Comparison of ENCODE assay signal across 9 cellular contexts in genomic region chr5:53170748-53171349, GRCh38.
A peak's percentile ranks its signal among the peaks of the same experiment; 100 is the strongest.
DNase-seq lines count a peak whose midpoint lies in the region; ATAC-seq, FAIRE-seq and TF ChIP-seq lines count a peak whose summit lies in the region.
"Had no signal": no experiment of that assay in that cellular context is flagged by ENCODE, and none has a peak within 500 bp of the region (broad histone marks: within the 10 kb centered on the region; RNA-seq: fewer than 3 reads in every experiment).

No MANE protein-coding gene starts in this region.

- H3K9me3 ChIP-seq in NT2/D1 (ENCODE audit: insufficient read depth, low read length): no peaks in the 10 kb centered on the region
- H3K9me3 ChIP-seq in endothelial cell of umbilical vein (replicated peaks; ENCODE audit: control insufficient read depth, insufficient read depth, low read length): no peaks in the 10 kb centered on the region
- H3K9me3 ChIP-seq in parathyroid adenoma (ENCODE audit: control insufficient read depth, low read length): no peaks in the 10 kb centered on the region
- H3K9me3 ChIP-seq: neutrophil had no signal

- H3K4me3 ChIP-seq in NT2/D1 (ENCODE audit: insufficient read length, low read depth) (no peak overlapping the region), endothelial cell of umbilical vein (replicated peaks in 1 of 3; ENCODE audit: insufficient read depth in 1 of 3, low read depth in 1 of 3, low read length in 3 of 3) (no peak overlapping the region), parathyroid adenoma (ENCODE audit: low read depth, low read length) (no peak overlapping the region)

- H3K27ac Mint-ChIP-seq in stimulated activated effector memory CD8-positive, alpha-beta T cell treated with anti-CD3 and anti-CD28 coated beads, Interleukin-12 subunit alpha, Interleukin-12 subunit beta, amount 100 ng/mL, for 72 hours: no peak overlapping the region

- no peaks in the 10 kb centered on the region for H3K4me1 Mint-ChIP-seq in stimulated activated effector memory CD8-positive, alpha-beta T cell treated with anti-CD3 and anti-CD28 coated beads, Interleukin-12 subunit alpha, Interleukin-12 subunit beta, amount 100 ng/mL, for 72 hours

- no peak overlapping the region for H3K4me3 Mint-ChIP-seq in stimulated activated effector memory CD8-positive, alpha-beta T cell treated with anti-CD3 and anti-CD28 coated beads, Interleukin-12 subunit alpha, Interleukin-12 subunit beta, amount 100 ng/mL, for 72 hours

- H3K9me1 ChIP-seq in endothelial cell of umbilical vein (replicated peaks; ENCODE audit: control insufficient read depth, extremely low read depth, insufficient read depth, low read length): no peaks in the 10 kb centered on the region

- dilution Hi-C loops in endothelial cell of umbilical vein (cut with MboI; ENCODE audit: extremely low pct_ligation_motif_present, low sequenced_read_pairs): no loop called here

- H4K20me1 ChIP-seq in endothelial cell of umbilical vein (replicated peaks; ENCODE audit: control insufficient read depth, extremely low read depth, insufficient read depth, low read length): no peaks in the 10 kb centered on the region

- CTCF ChIA-PET in endothelial cell of umbilical vein (lab: Charles Lee): interaction anchor here (0.6 to 2.9 kb wide), 19 partner anchors 9 to 1065 kb away, joined by 3 to 30 read pairs (median 4); no protein-coding TSS in a partner anchor

- H3K79me2 ChIP-seq in endothelial cell of umbilical vein (ENCODE audit: control insufficient read depth, insufficient read depth, low read length) (no peaks in the 10 kb centered on the region), parathyroid adenoma (no peaks in the 10 kb centered on the region)

- DNase-seq in DMS153 treated with DMSO at 0.1 percent for 48 hours (lab: John Stamatoyannopoulos, UW; ENCODE audit: unreplicated experiment) (peak; percentile 2), H4 (ENCODE audit: low spot score) (peak; percentile 19), NT2/D1 (ENCODE audit: low read depth, low spot score) (peak; percentile 13), endothelial cell of umbilical vein (ENCODE audit: low read depth, low spot score) (peak; percentile 43), C1 segment of cervical spinal cord (lab: John Stamatoyannopoulos, UW) (no peak), GOT3 (lab: John Stamatoyannopoulos, UW) (no peak)
- DNase-seq in stimulated activated effector memory CD8-positive, alpha-beta T cell treated with anti-CD3 and anti-CD28 coated beads, Interleukin-12 subunit alpha, Interleukin-12 subunit beta, amount 100 ng/mL, for 72 hours (ENCODE audit: low spot score in 2 of 2): no peak

- no peak overlapping the region for H3K27ac ChIP-seq in endothelial cell of umbilical vein (ENCODE audit: insufficient read depth, low read depth, low read length)
- no peak overlapping the region for H3K27ac ChIP-seq in parathyroid adenoma
- H3K27ac ChIP-seq: neutrophil had no signal

- TF ChIP-seq POLR2A in endothelial cell of umbilical vein (IDR thresholded peaks at IDR 0.05; ENCODE audit: low read depth, low read length): no peak

- intact Hi-C loops in endothelial cell of umbilical vein (cut with micrococcal nuclease): loop anchor here (1.0 to 2.0 kb wide), 3 partner anchors 259 to 1058 kb away; no protein-coding TSS in a partner anchor

- no peak overlapping the region for H3K9ac ChIP-seq in NT2/D1 (ENCODE audit: insufficient read length, low read depth)
- H3K9ac ChIP-seq in endothelial cell of umbilical vein (replicated peaks; ENCODE audit: extremely low read depth, insufficient read depth, low read length): no peak overlapping the region
- H3K9ac ChIP-seq in parathyroid adenoma: no peak overlapping the region

- no peaks in the 10 kb centered on the region for H3K36me3 ChIP-seq in NT2/D1 (ENCODE audit: insufficient read depth, insufficient read length, low read length)
- no peaks in the 10 kb centered on the region for H3K36me3 ChIP-seq in endothelial cell of umbilical vein (ENCODE audit: control insufficient read depth in 2 of 2, extremely low read depth in 1 of 2, insufficient read depth in 2 of 2, low read length in 2 of 2)
- H3K36me3 ChIP-seq in parathyroid adenoma (ENCODE audit: control insufficient read depth, insufficient read depth, low read length): no peaks in the 10 kb centered on the region
- H3K36me3 ChIP-seq: neutrophil had no signal

- H3K4me2 ChIP-seq in endothelial cell of umbilical vein (ENCODE audit: insufficient read depth, low read length): no peak overlapping the region
- H3K4me2 ChIP-seq in parathyroid adenoma (ENCODE audit: low read length): no peak overlapping the region

- POLR2A ChIA-PET in endothelial cell of umbilical vein (lab: Charles Lee): no interaction called here

- H2AFZ ChIP-seq in endothelial cell of umbilical vein (ENCODE audit: low read depth, low read length) (no peak overlapping the region), parathyroid adenoma (no peak overlapping the region)

- no peaks in the 10 kb centered on the region for H3K36me3 Mint-ChIP-seq in stimulated activated effector memory CD8-positive, alpha-beta T cell treated with anti-CD3 and anti-CD28 coated beads, Interleukin-12 subunit alpha, Interleukin-12 subunit beta, amount 100 ng/mL, for 72 hours

- H3K9me3 Mint-ChIP-seq in stimulated activated effector memory CD8-positive, alpha-beta T cell treated with anti-CD3 and anti-CD28 coated beads, Interleukin-12 subunit alpha, Interleukin-12 subunit beta, amount 100 ng/mL, for 72 hours: no peaks in the 10 kb centered on the region

- peak; percentile 82 for FAIRE-seq in endothelial cell of umbilical vein (lab: Jason Lieb, UNC)

- BruUV-seq in endothelial cell of umbilical vein (replicated peaks; lab: Mats Ljungman, UMichigan): no TSS peak

- TF ChIP-seq CTCF in endothelial cell of umbilical vein (IDR thresholded peaks at IDR 0.05; ENCODE audit: extremely low read depth in 1 of 2, insufficient read depth in 1 of 2, low read depth in 1 of 2, low read length in 2 of 2): peak; percentile 41 to 42
- peak; percentile 23 for TF ChIP-seq CTCF in parathyroid adenoma (IDR thresholded peaks at IDR 0.05)

- ATAC-seq in stimulated activated effector memory CD8-positive, alpha-beta T cell treated with anti-CD3 and anti-CD28 coated beads, Interleukin-12 subunit alpha, Interleukin-12 subunit beta, amount 100 ng/mL, for 72 hours: no peak

- H3K27me3 ChIP-seq in NT2/D1 (ENCODE audit: insufficient read depth, insufficient read length) (no peaks in the 10 kb centered on the region), endothelial cell of umbilical vein (ENCODE audit: control insufficient read depth in 2 of 2, insufficient read depth in 2 of 2, low read length in 2 of 2) (peaks cover 2 to 12% of the 10 kb centered on the region in 2 experiments), parathyroid adenoma (ENCODE audit: control insufficient read depth, insufficient read depth, low read length) (no peaks in the 10 kb centered on the region)
- H3K27me3 ChIP-seq: neutrophil had no signal

- H3K4me1 ChIP-seq in NT2/D1 (ENCODE audit: insufficient read depth, insufficient read length) (no peaks in the 10 kb centered on the region), endothelial cell of umbilical vein (ENCODE audit: control insufficient read depth, extremely low read depth, insufficient read depth, low read length) (no peaks in the 10 kb centered on the region), parathyroid adenoma (no peaks in the 10 kb centered on the region)

TF ChIP-seq in endothelial cell of umbilical vein, 7 proteins besides CTCF, POLR2A, EP300 and RAD21:
- TF ChIP-seq POLR2AphosphoS5 (IDR thresholded peaks at IDR 0.05; ENCODE audit: insufficient read depth, low read depth, low read length) (no peak), JUN (IDR thresholded peaks at IDR 0.05; ENCODE audit: borderline replicate concordance, insufficient read depth, insufficient read length, low read depth) (no peak), GATA2 (IDR thresholded peaks at IDR 0.05; ENCODE audit: insufficient read depth, insufficient read length, low read depth, low read length) (no peak), FOS (IDR thresholded peaks at IDR 0.05; ENCODE audit: borderline replicate concordance, insufficient read depth, low read length) (no peak), MYC (IDR thresholded peaks at IDR 0.05; ENCODE audit: low read depth, low read length) (no peak), EZH2 (IDR thresholded peaks at IDR 0.05; ENCODE audit: borderline replicate concordance, low read depth, low read length, severe bottlenecking) (no peak)
- TF ChIP-seq, protein P1, sequence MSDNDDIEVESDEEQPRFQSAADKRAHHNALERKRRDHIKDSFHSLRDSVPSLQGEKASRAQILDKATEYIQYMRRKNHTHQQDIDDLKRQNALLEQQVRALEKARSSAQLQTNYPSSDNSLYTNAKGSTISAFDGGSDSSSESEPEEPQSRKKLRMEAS (IDR thresholded peaks at IDR 0.05; ENCODE audit: insufficient read depth, insufficient read length): no peak
TF ChIP-seq in endothelial cell of umbilical vein: peak in this region for 0.

Comparison
In these comparisons a context has a peak if more than half of its experiments do, and no peak if none do; other contexts are left out.
1. DNase-seq: peak in DMS153 treated with DMSO at 0.1 percent for 48 hours (single experiment), H4 (single experiment), NT2/D1 (single experiment) and endothelial cell of umbilical vein (single experiment); none in C1 segment of cervical spinal cord (0 of 14), stimulated activated effector memory CD8-positive, alpha-beta T cell treated with anti-CD3 and anti-CD28 coated beads, Interleukin-12 subunit alpha, Interleukin-12 subunit beta, amount 100 ng/mL, for 72 hours (0 of 2) and GOT3 (single experiment).